Comparison of ENCODE assay signal across 23 cellular contexts in the genomic region with DNA sequence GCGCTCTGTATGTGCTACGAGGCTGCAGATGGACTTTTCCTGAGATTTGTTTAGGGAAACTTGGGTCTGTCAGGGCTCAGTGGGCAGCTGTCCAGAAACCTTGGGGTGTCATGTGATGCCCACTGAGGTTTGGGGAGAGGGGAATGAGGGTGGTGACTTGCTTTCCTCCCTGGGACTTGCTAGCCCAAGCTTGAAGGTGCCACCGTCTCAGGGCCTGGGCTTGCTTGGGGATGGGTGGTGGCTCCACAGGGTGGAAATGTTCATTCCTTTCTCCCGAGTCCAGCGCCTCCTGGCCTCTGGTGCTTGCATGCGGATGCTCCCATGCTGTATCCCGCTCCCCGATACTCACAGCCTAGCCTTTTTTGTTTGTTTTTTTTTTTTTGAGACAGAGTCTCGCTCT. TPM values are rescaled to one million over a fixed set of nuclear protein-coding genes. Genes with fewer than 3 reads are reported as not detected.
DNase-seq lines count a peak whose midpoint lies in the region; ATAC-seq, FAIRE-seq and TF ChIP-seq lines count a peak whose summit lies in the region.
"Had no signal": no experiment of that assay in that cellular context is flagged by ENCODE, and none has a peak within 500 bp of the region (broad histone marks: within the 10 kb centered on the region; RNA-seq: fewer than 3 reads in every experiment).

No MANE protein-coding gene starts in this region.

- peak; percentile 13 for DNase-seq in activated CD8-positive, alpha-beta T cell treated with anti-CD3 and anti-CD28 coated beads, Interleukin-2, amount 10 ng/mL, durations not matched to agents 7 days and 5 days
- DNase-seq in activated CD8-positive, alpha-beta T cell treated with anti-CD3 and anti-CD28 coated beads for 36 hours = no peak
- DNase-seq in glutamatergic neuron (no peak), pancreas (no peak), superior temporal gyrus (ENCODE audit: extremely low spot score) (no peak), DMS 273 treated with DMSO at 0.1 percent for 48 hours (lab: John Stamatoyannopoulos, UW) (no peak)
- DNase-seq: 8988T; ACHN; CD4-positive, CD25-positive, alpha-beta regulatory T cell; GM23248; H7; HFFc6; KBM-7; MV-4-11; NCI-H2107; NCI-H446; NCI-H524 treated with DMSO at 0.1 percent for 48 hours; RPMI8226 had no signal

- no peak overlapping the region for H3K27ac Mint-ChIP-seq in activated CD8-positive, alpha-beta T cell treated with anti-CD3 and anti-CD28 coated beads, Interleukin-2, amount 10 ng/mL, durations not matched to agents 7 days and 5 days
- no peak overlapping the region for H3K27ac Mint-ChIP-seq in activated CD8-positive, alpha-beta T cell treated with anti-CD3 and anti-CD28 coated beads for 36 hours
- H3K27ac Mint-ChIP-seq in glutamatergic neuron (ENCODE audit: unreplicated experiment) = peak overlapping the region; percentile 84
- H3K27ac Mint-ChIP-seq: HFFc6 had no signal

- H3K36me3 ChIP-seq in pancreas = no peaks in the 10 kb centered on the region

- H3K4me1 ChIP-seq in pancreas = peaks cover 41 to 56% (median 51%) of the 10 kb centered on the region in 3 donors

- H3K4me1 Mint-ChIP-seq in activated CD8-positive, alpha-beta T cell treated with anti-CD3 and anti-CD28 coated beads, Interleukin-2, amount 10 ng/mL, durations not matched to agents 7 days and 5 days (ENCODE audit: low read depth) = no peaks in the 10 kb centered on the region
- H3K4me1 Mint-ChIP-seq in activated CD8-positive, alpha-beta T cell treated with anti-CD3 and anti-CD28 coated beads for 36 hours (ENCODE audit: low read depth) = no peaks in the 10 kb centered on the region
- H3K4me1 Mint-ChIP-seq in glutamatergic neuron (ENCODE audit: low read depth, unreplicated experiment) = peaks cover 56% of the 10 kb centered on the region
- H3K4me1 Mint-ChIP-seq: CD4-positive, CD25-positive, alpha-beta regulatory T cell had no signal

- no peaks in the 10 kb centered on the region for H3K36me3 Mint-ChIP-seq in activated CD8-positive, alpha-beta T cell treated with anti-CD3 and anti-CD28 coated beads, Interleukin-2, amount 10 ng/mL, durations not matched to agents 7 days and 5 days (ENCODE audit: low read depth)
- no peaks in the 10 kb centered on the region for H3K36me3 Mint-ChIP-seq in activated CD8-positive, alpha-beta T cell treated with anti-CD3 and anti-CD28 coated beads for 36 hours (ENCODE audit: low read depth)
- H3K36me3 Mint-ChIP-seq in glutamatergic neuron (ENCODE audit: unreplicated experiment) = no peaks in the 10 kb centered on the region
- H3K36me3 Mint-ChIP-seq: CD4-positive, CD25-positive, alpha-beta regulatory T cell had no signal

- 87 to 89% methylated on average over 9 of the region's 9 CpGs for WGBS in pancreas, 2 donors

- POLR2A ChIA-PET in activated CD8-positive, alpha-beta T cell treated with anti-CD3 and anti-CD28 coated beads, Interleukin-2, amount 10 ng/mL, durations not matched to agents 7 days and 5 days (lab: Charles Lee) = no interaction called here
- POLR2A ChIA-PET in activated CD8-positive, alpha-beta T cell treated with anti-CD3 and anti-CD28 coated beads for 36 hours (lab: Charles Lee) = interaction anchor here (0.8 kb wide), 1 partner anchor 376 kb away, joined by 3 read pairs; no protein-coding TSS in a partner anchor

- no peak for ATAC-seq in activated CD8-positive, alpha-beta T cell treated with anti-CD3 and anti-CD28 coated beads, Interleukin-2, amount 10 ng/mL, durations not matched to agents 7 days and 5 days
- ATAC-seq in activated CD8-positive, alpha-beta T cell treated with anti-CD3 and anti-CD28 coated beads for 36 hours = no peak
- ATAC-seq in pancreas = no peak
- ATAC-seq in GM18867 (IDR thresholded peaks at IDR 0.05; ENCODE audit: unreplicated experiment) = no peak

- no peaks in the 10 kb centered on the region for H3K9me3 Mint-ChIP-seq in activated CD8-positive, alpha-beta T cell treated with anti-CD3 and anti-CD28 coated beads, Interleukin-2, amount 10 ng/mL, durations not matched to agents 7 days and 5 days (ENCODE audit: insufficient read depth)
- H3K9me3 Mint-ChIP-seq in activated CD8-positive, alpha-beta T cell treated with anti-CD3 and anti-CD28 coated beads for 36 hours = no peaks in the 10 kb centered on the region
- H3K9me3 Mint-ChIP-seq in glutamatergic neuron (ENCODE audit: unreplicated experiment) = peaks cover 10% of the 10 kb centered on the region
- H3K9me3 Mint-ChIP-seq: HFFc6 had no signal

- CTCF ChIA-PET in activated CD8-positive, alpha-beta T cell treated with anti-CD3 and anti-CD28 coated beads, Interleukin-2, amount 10 ng/mL, durations not matched to agents 7 days and 5 days (lab: Charles Lee) = no interaction called here
- CTCF ChIA-PET in activated CD8-positive, alpha-beta T cell treated with anti-CD3 and anti-CD28 coated beads for 36 hours (lab: Charles Lee) = interaction anchor here (1.4 kb wide), 1 partner anchor 11 kb away, joined by 3 read pairs; no protein-coding TSS in a partner anchor

- H3K4me3 Mint-ChIP-seq in activated CD8-positive, alpha-beta T cell treated with anti-CD3 and anti-CD28 coated beads, Interleukin-2, amount 10 ng/mL, durations not matched to agents 7 days and 5 days = no peak overlapping the region
- H3K4me3 Mint-ChIP-seq in activated CD8-positive, alpha-beta T cell treated with anti-CD3 and anti-CD28 coated beads for 36 hours = no peak overlapping the region
- H3K4me3 Mint-ChIP-seq in glutamatergic neuron (ENCODE audit: unreplicated experiment) = no peak overlapping the region
- H3K4me3 Mint-ChIP-seq: CD4-positive, CD25-positive, alpha-beta regulatory T cell; HFFc6 had no signal

- H3K27ac ChIP-seq in C4-2B (peak overlapping the region; percentile 12; the same call in 1 of the 2 replicates), pancreas (peak overlapping the region; percentile 67 to 95 (median 82))
- H3K27ac ChIP-seq: GM23248 had no signal

- no peaks in the 10 kb centered on the region for H3K9me3 ChIP-seq in pancreas

- H3K27me3 Mint-ChIP-seq in activated CD8-positive, alpha-beta T cell treated with anti-CD3 and anti-CD28 coated beads, Interleukin-2, amount 10 ng/mL, durations not matched to agents 7 days and 5 days (ENCODE audit: low read depth) = peaks cover 5% of the 10 kb centered on the region
- H3K27me3 Mint-ChIP-seq in activated CD8-positive, alpha-beta T cell treated with anti-CD3 and anti-CD28 coated beads for 36 hours = no peaks in the 10 kb centered on the region
- H3K27me3 Mint-ChIP-seq in glutamatergic neuron (ENCODE audit: unreplicated experiment) = peaks cover 12% of the 10 kb centered on the region
- H3K27me3 Mint-ChIP-seq: CD4-positive, CD25-positive, alpha-beta regulatory T cell had no signal

- TF ChIP-seq CTCF in activated CD8-positive, alpha-beta T cell treated with anti-CD3 and anti-CD28 coated beads for 36 hours (IDR thresholded peaks at IDR 0.05) = no peak
- TF ChIP-seq CTCF in C4-2B (conservative IDR thresholded peaks at IDR 0.05) = no peak
- no peak for TF ChIP-seq CTCF in glutamatergic neuron (IDR thresholded peaks at IDR 0.05; ENCODE audit: partially characterized antibody, unreplicated experiment)
- TF ChIP-seq CTCF in pancreas (IDR thresholded peaks at IDR 0.05) = no peak

- intact Hi-C loops in activated CD8-positive, alpha-beta T cell treated with anti-CD3 and anti-CD28 coated beads for 36 hours (cut with micrococcal nuclease) = no loop called here
- intact Hi-C loops in pancreas (cut with DNase I) = no loop called here

- H3K4me3 ChIP-seq in pancreas = no peak overlapping the region
- H3K4me3 ChIP-seq: GM23248 had no signal

- H3K27me3 ChIP-seq in pancreas = no peaks in the 10 kb centered on the region

- no peak for FAIRE-seq in pancreas (lab: Jason Lieb, UNC)
- FAIRE-seq: D721Med, GM18507, HTR-8/SVneo had no signal

RNA-seq across cellular contexts. Expression of a gene that starts 33.3 kb away (rescaled TPM):
- under 1 TPM; 0.34 to 0.42 TPM for total RNA-seq in activated CD8-positive, alpha-beta T cell treated with anti-CD3 and anti-CD28 coated beads, Interleukin-2, amount 10 ng/mL, durations not matched to agents 7 days and 5 days
- total RNA-seq in activated CD8-positive, alpha-beta T cell treated with anti-CD3 and anti-CD28 coated beads for 36 hours = under 1 TPM; 0.22 to 0.27 TPM
- 114 TPM for total RNA-seq in glutamatergic neuron (ENCODE audit: unreplicated experiment)
- total RNA-seq in pancreas = 10 to 100 TPM in 1 of 6 donors, 1 to 10 TPM in 5; 7.0 to 14.0 (median 8.8) TPM
- 1 to 10 TPM; 5.1 to 6.4 TPM for polyA plus RNA-seq in pancreas
- polyA plus RNA-seq: CD4-positive, CD25-positive, alpha-beta regulatory T cell had no signal
